Comparison of ENCODE assay signal across 29 cellular contexts in genomic region chr3:107412376-107412775, GRCh38. TPM values are rescaled to one million over a fixed set of nuclear protein-coding genes. Genes with fewer than 3 reads are reported as not detected.
A peak's percentile ranks its signal among the peaks of the same experiment; 100 is the strongest.
DNase-seq lines count a peak whose midpoint lies in the region; ATAC-seq, FAIRE-seq and TF ChIP-seq lines count a peak whose summit lies in the region.
"Had no signal": no experiment of that assay in that cellular context is flagged by ENCODE, and none has a peak within 500 bp of the region (broad histone marks: within the 10 kb centered on the region; RNA-seq: fewer than 3 reads in every experiment).

No MANE protein-coding gene starts in this region.

- H3K79me1 ChIP-seq in IMR-90 (ENCODE audit: low read depth in 1 of 2, low read length in 2 of 2): no peaks in the 10 kb centered on the region

- H3K4ac ChIP-seq in IMR-90 (ENCODE audit: low read depth, low read length): no peak overlapping the region

- no peak overlapping the region for H2BK20ac ChIP-seq in IMR-90 (ENCODE audit: low read depth, low read length)

- H2AK9ac ChIP-seq in IMR-90 (replicated peaks; ENCODE audit: low read depth, low read length, poor library complexity): no peak overlapping the region

- H2BK120ac ChIP-seq in IMR-90 (ENCODE audit: low read depth, low read length): no peak overlapping the region

- no peak for TF ChIP-seq CTCF in IMR-90 (conservative IDR thresholded peaks at IDR 0.05; ENCODE audit: low read depth, low read length)
- no peak for TF ChIP-seq CTCF in keratinocyte (optimal IDR thresholded peaks at IDR 0.05 in 1 of 3, IDR thresholded peaks at IDR 0.05 in 1 of 3, conservative IDR thresholded peaks at IDR 0.05 in 1 of 3; ENCODE audit: extremely low read depth in 1 of 3, insufficient read depth in 2 of 3, low read length in 3 of 3)
- no peak for TF ChIP-seq CTCF in esophagus squamous epithelium (IDR thresholded peaks at IDR 0.05)

- H2AFZ ChIP-seq in IMR-90 (replicated peaks; ENCODE audit: low read length, poor library complexity) (no peak overlapping the region), keratinocyte (ENCODE audit: control insufficient read depth, low read length) (no peak overlapping the region)

- no peak overlapping the region for H3K23ac ChIP-seq in IMR-90 (ENCODE audit: low read depth, low read length)

- no peak overlapping the region for H2BK5ac ChIP-seq in IMR-90 (ENCODE audit: low read depth, low read length, poor library complexity, severe bottlenecking)

- CTCF ChIA-PET in IMR-90 (lab: Yijun Ruan, JAX): interaction anchor here (1.5 to 1.8 kb wide), 2 partner anchors 9 to 141 kb away, joined by 5 to 14 read pairs; no protein-coding TSS in a partner anchor

- H3K9me3 ChIP-seq in IMR-90 (ENCODE audit: control insufficient read depth, insufficient read depth, low read length) (peaks cover 9% of the 10 kb centered on the region), keratinocyte (ENCODE audit: control insufficient read depth, low read depth, low read length) (peaks cover 2% of the 10 kb centered on the region), esophagus squamous epithelium (peaks cover 0 to 16% (median 0%) of the 10 kb centered on the region in 3 donors)
- H3K9me3 ChIP-seq: colonic mucosa had no signal

- H3K36me3 ChIP-seq in IMR-90 (ENCODE audit: control insufficient read depth, insufficient read depth, low read length) (no peaks in the 10 kb centered on the region), keratinocyte (ENCODE audit: control insufficient read depth in 2 of 2, extremely low read depth in 1 of 2, insufficient read depth in 2 of 2, low read length in 2 of 2) (no peaks in the 10 kb centered on the region), esophagus squamous epithelium (no peaks in the 10 kb centered on the region)
- H3K36me3 ChIP-seq: colonic mucosa had no signal

- no peaks in the 10 kb centered on the region for H3K27me3 ChIP-seq in IMR-90 (ENCODE audit: control insufficient read depth, insufficient read depth, low read length)
- no peaks in the 10 kb centered on the region for H3K27me3 ChIP-seq in keratinocyte (ENCODE audit: control insufficient read depth, extremely low read depth, insufficient read depth, low read length)
- H3K27me3 ChIP-seq in esophagus squamous epithelium: no peaks in the 10 kb centered on the region
- H3K27me3 ChIP-seq: colonic mucosa had no signal

- in situ Hi-C loops in IMR-90 (cut with MboI; ENCODE audit: low sequenced_read_pairs): no loop called here

- no peak for TF ChIP-seq RAD21 in IMR-90 (IDR thresholded peaks at IDR 0.05; ENCODE audit: low read length)

- intact Hi-C loops in IMR-90 (cut with micrococcal nuclease): no loop called here
- intact Hi-C loops in esophagus squamous epithelium (cut with DNase I): no loop called here

- dilution Hi-C loops in IMR-90 (cut with HindIII; ENCODE audit: low sequenced_read_pairs, unreplicated experiment): no loop called here
- dilution Hi-C loops in keratinocyte (cut with MboI; ENCODE audit: extremely low pct_ligation_motif_present, low sequenced_read_pairs): no loop called here

- H2BK15ac ChIP-seq in IMR-90 (ENCODE audit: low read depth, low read length): no peak overlapping the region

- FAIRE-seq in keratinocyte (lab: Jason Lieb, UNC): peak; percentile 66
- FAIRE-seq: A549, G401.6, K562, RCC 7860 had no signal

- no peak overlapping the region for H3K4me3 ChIP-seq in IMR-90 (ENCODE audit: insufficient read depth, low read depth, low read length)
- H3K4me3 ChIP-seq in keratinocyte (ENCODE audit: control insufficient read depth in 2 of 3, extremely low read depth in 1 of 3, insufficient read depth in 2 of 3, low read depth in 1 of 3, low read length in 3 of 3): no peak overlapping the region
- no peak overlapping the region for H3K4me3 ChIP-seq in esophagus squamous epithelium
- H3K4me3 ChIP-seq: A549, colonic mucosa, K562, SK-N-MC had no signal

- H3K56ac ChIP-seq in IMR-90 (ENCODE audit: extremely low read depth, insufficient read depth, low read length): no peak overlapping the region

- no peak overlapping the region for H2AK5ac ChIP-seq in IMR-90 (ENCODE audit: low read depth, low read length)

- H4K8ac ChIP-seq in IMR-90 (ENCODE audit: low read depth in 2 of 2, low read length in 2 of 2): no peak overlapping the region

- H4K20me1 ChIP-seq in IMR-90 (ENCODE audit: insufficient read depth, low read length) (no peaks in the 10 kb centered on the region), keratinocyte (ENCODE audit: control insufficient read depth, extremely low read depth, insufficient read depth, low read length) (no peaks in the 10 kb centered on the region)

- H4K5ac ChIP-seq in IMR-90 (ENCODE audit: low read depth, low read length): no peak overlapping the region

- H3K9ac ChIP-seq in IMR-90 (ENCODE audit: low read depth, low read length) (no peak overlapping the region), keratinocyte (ENCODE audit: control insufficient read depth, extremely low read depth, insufficient read depth, low read length) (no peak overlapping the region)

- H3K14ac ChIP-seq in IMR-90 (replicated peaks; ENCODE audit: low read depth, low read length): no peak overlapping the region

- peak; percentile 48 for DNase-seq in AG20443 (ENCODE audit: low spot score)
- DNase-seq in IMR-90: peak; percentile 49
- DNase-seq in amniotic epithelial cell (ENCODE audit: low read depth): peak; percentile 41
- DNase-seq in keratinocyte (ENCODE audit: low read depth, low spot score): no peak
- no peak for DNase-seq in esophagus squamous epithelium (lab: John Stamatoyannopoulos, UW)
- no peak for DNase-seq in NCI-H128 (lab: John Stamatoyannopoulos, UW; ENCODE audit: unreplicated experiment)
- DNase-seq in NCI-H1105 treated with DMSO at 0.1 percent for 48 hours (lab: John Stamatoyannopoulos, UW): no peak
- DNase-seq: activated CD4-positive, alpha-beta memory T cell treated with anti-CD3 and anti-CD28 coated beads for 36 hours; activated effector memory CD4-positive, alpha-beta T cell treated with anti-CD3 and anti-CD28 coated beads, Interleukin-2, amount 50 U/mL, for 16 hours; activated naive CD8-positive, alpha-beta T cell treated with anti-CD3 and anti-CD28 coated beads, Interleukin-2, amount 50 U/mL, for 24 hours; colonic mucosa; effector memory CD8-positive, alpha-beta T cell; left colon; mesenchymal stem cell; naive thymus-derived CD4-positive, alpha-beta T cell; NCI-H2081 treated with DMSO at 0.1 percent for 48 hours; NCI-H524; stimulated activated naive CD8-positive, alpha-beta T cell treated with anti-CD3 and anti-CD28 coated beads, Interleukin-15, amount 100 ng/mL, for 72 hours; trophoblast cell had no signal

- no TSS peak for BruUV-seq in IMR-90 (replicated peaks; lab: Mats Ljungman, UMichigan)

- H4K91ac ChIP-seq in IMR-90 (ENCODE audit: insufficient read depth, low read depth, low read length): no peak overlapping the region

- TF ChIP-seq POLR2A in IMR-90 (IDR thresholded peaks at IDR 0.05; ENCODE audit: low read depth, low read length) (no peak), esophagus squamous epithelium (IDR thresholded peaks at IDR 0.05) (no peak)

- H3K27ac ChIP-seq in IMR-90 (ENCODE audit: insufficient read depth, low read length): no peak overlapping the region
- no peak overlapping the region for H3K27ac ChIP-seq in keratinocyte (ENCODE audit: control insufficient read depth, insufficient read depth, low read length)
- no peak overlapping the region for H3K27ac ChIP-seq in esophagus squamous epithelium
- H3K27ac ChIP-seq: A549, C4-2B, colonic mucosa, SK-N-MC had no signal

- POLR2A ChIA-PET in IMR-90 (lab: Charles Lee; ENCODE audit: unreplicated experiment): no interaction called here

- WGBS in IMR-90 (ENCODE audit: extremely low coverage in 2 of 2, insufficient read length in 1 of 2), 2 experiments: no CpG with 5 or more reads among the region's 3 CpGs
- 51 to 72% methylated on average over 3 of the region's 3 CpGs for WGBS in esophagus squamous epithelium, 2 donors

- 0 out of 2 replicates have a peak, but pooled peaks cover 1% of the 10 kb centered on the region for H3K4me1 ChIP-seq in IMR-90 (ENCODE audit: control insufficient read depth, insufficient read depth, low read length)
- peaks cover 9% of the 10 kb centered on the region for H3K4me1 ChIP-seq in keratinocyte (ENCODE audit: control insufficient read depth, extremely low read depth, insufficient read depth, low read length)
- no peaks in the 10 kb centered on the region for H3K4me1 ChIP-seq in esophagus squamous epithelium
- H3K4me1 ChIP-seq: A549, colonic mucosa had no signal

- no peaks in the 10 kb centered on the region for H3K79me2 ChIP-seq in keratinocyte (ENCODE audit: control insufficient read depth, insufficient read depth, low read length)

- H3K4me2 ChIP-seq in IMR-90 (ENCODE audit: low read depth, low read length) (no peak overlapping the region), keratinocyte (ENCODE audit: control insufficient read depth, extremely low read depth, insufficient read depth, low read depth, low read length) (no peak overlapping the region)
- H3K4me2 ChIP-seq: A549 had no signal

- ATAC-seq in IMR-90 (ENCODE audit: low read depth): no peak
- ATAC-seq in GM21367 (IDR thresholded peaks at IDR 0.05; ENCODE audit: unreplicated experiment): no peak
- ATAC-seq: A549; activated naive CD8-positive, alpha-beta T cell treated with anti-CD3 and anti-CD28 coated beads, Interleukin-2, amount 50 U/mL, for 24 hours; effector memory CD8-positive, alpha-beta T cell; K562; left colon; naive thymus-derived CD4-positive, alpha-beta T cell; stimulated activated naive CD8-positive, alpha-beta T cell treated with anti-CD3 and anti-CD28 coated beads, Interleukin-15, amount 100 ng/mL, for 72 hours had no signal

- H3K9me1 ChIP-seq in IMR-90 (ENCODE audit: insufficient read depth, low read length) (no peaks in the 10 kb centered on the region), keratinocyte (ENCODE audit: control insufficient read depth, extremely low read depth, insufficient read depth, low read length) (no peaks in the 10 kb centered on the region)

- no peak overlapping the region for H3K18ac ChIP-seq in IMR-90 (ENCODE audit: low read depth, low read length)

TF ChIP-seq in IMR-90, 13 proteins besides CTCF, POLR2A, EP300 and RAD21 (continues in another document):
- TF ChIP-seq MAFK (IDR thresholded peaks at IDR 0.05; ENCODE audit: low read depth, low read length) (no peak), MAZ (IDR thresholded peaks at IDR 0.05; ENCODE audit: borderline replicate concordance, low read depth, low read length) (no peak), RCOR1 (IDR thresholded peaks at IDR 0.05; ENCODE audit: insufficient replicate concordance, low read length) (no peak)

RNA-seq across cellular contexts. Expression of gene CCDC54, which starts 35.1 kb away (rescaled TPM):
- total RNA-seq in IMR-90 (2012; rRNA removed): not detected in 2 replicates
- not detected in 2 replicates for polyA plus RNA-seq in IMR-90 (2012; rRNA removed)
- polyA plus RNA-seq in IMR-90 (2012; cell fraction: cytosol; rRNA removed): not detected in 2 replicates
- polyA plus RNA-seq in IMR-90 (2012; cell fraction: nucleus; rRNA removed; ENCODE audit: low replicate concordance): not detected in 2 replicates
- not detected in 3 replicates for polyA plus RNA-seq in keratinocyte
- polyA plus RNA-seq in keratinocyte (2011; ENCODE audit: low read depth): not detected
- not detected in 2 replicates for polyA plus RNA-seq in keratinocyte (2011; cell fraction: cytosol; rRNA removed)
- not detected in 2 replicates for polyA plus RNA-seq in keratinocyte (2011; cell fraction: nucleus; rRNA removed)
- not detected in 2 replicates for polyA plus RNA-seq in keratinocyte (2012; ENCODE audit: low replicate concordance)
- polyA minus RNA-seq in keratinocyte: not detected in 3 replicates
- polyA minus RNA-seq in keratinocyte (2011; cell fraction: cytosol; rRNA and poly(A)+ RNA removed): not detected
- not detected in 2 replicates for polyA minus RNA-seq in keratinocyte (2011; cell fraction: nucleus; rRNA and poly(A)+ RNA removed)
- not detected for total RNA-seq in esophagus squamous epithelium
- total RNA-seq: activated CD4-positive, alpha-beta memory T cell treated with anti-CD3 and anti-CD28 coated beads for 36 hours; colonic mucosa; fibroblast of lung; K562; left colon; naive thymus-derived CD4-positive, alpha-beta T cell; omental fat pad; WTC11 had no signal
- polyA plus RNA-seq: A549; fibroblast of lung; K562; naive thymus-derived CD4-positive, alpha-beta T cell had no signal

Comparison
In these comparisons a context has a peak if more than half of its experiments do, and no peak if none do; other contexts are left out.
1. DNase-seq: peak in AG20443 (single experiment), IMR-90 (single experiment) and amniotic epithelial cell (single experiment); none in keratinocyte (single experiment), esophagus squamous epithelium (single experiment), NCI-H128 (single experiment) and NCI-H1105 treated with DMSO at 0.1 percent for 48 hours (single experiment).